Comparison of ENCODE assay signal across 15 cellular contexts in the genomic region with DNA sequence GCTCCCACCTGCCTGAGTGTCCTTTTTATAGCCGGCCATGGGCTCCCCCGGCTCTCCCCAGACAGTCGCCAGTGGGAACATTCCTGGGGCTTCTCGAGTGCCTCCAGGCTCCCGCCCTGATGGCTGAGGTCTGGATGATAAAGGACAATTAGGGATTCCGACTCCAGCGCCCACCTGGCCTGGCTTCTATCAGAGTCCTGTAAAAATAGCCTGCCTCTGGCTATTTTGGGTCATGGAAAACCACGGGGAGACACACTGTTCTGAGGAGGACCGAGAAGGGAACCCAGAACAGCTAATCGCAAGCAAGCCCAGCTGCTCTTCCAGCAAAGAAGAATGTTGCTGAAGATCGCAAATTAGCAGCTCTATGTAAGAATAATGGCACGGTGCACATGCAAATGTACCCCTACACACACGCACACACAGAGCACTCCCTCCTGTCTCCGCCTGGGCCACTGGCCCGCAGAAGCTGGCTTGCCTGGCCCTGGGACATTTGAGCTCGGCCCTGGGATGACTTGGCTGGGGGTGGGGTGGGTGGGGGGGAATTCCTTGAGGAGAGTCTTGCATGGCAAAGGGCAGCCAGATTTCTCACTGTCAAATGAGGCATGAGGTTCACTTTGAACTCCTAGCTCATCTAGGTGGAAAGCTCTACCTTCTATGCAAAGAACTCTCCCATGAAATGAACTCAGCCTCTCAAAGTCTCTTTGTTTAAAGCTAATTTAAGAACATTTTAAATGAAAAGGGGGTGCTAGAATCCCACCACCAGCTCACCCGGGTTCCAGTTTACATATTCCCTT. TPM values are rescaled to one million over a fixed set of nuclear protein-coding genes. Genes with fewer than 3 reads are reported as not detected.
DNase-seq lines count a peak whose midpoint lies in the region; ATAC-seq and TF ChIP-seq lines count a peak whose summit lies in the region.
"Had no signal": no experiment of that assay in that cellular context is flagged by ENCODE, and none has a peak within 500 bp of the region (broad histone marks: within the 10 kb centered on the region; RNA-seq: fewer than 3 reads in every experiment).

No MANE protein-coding gene starts in this region.

- H3K9me3 Mint-ChIP-seq in activated CD4-positive, alpha-beta memory T cell treated with anti-CD3 and anti-CD28 coated beads, Interleukin-2, amount 10 ng/mL, durations not matched to agents 7 days and 5 days = no peaks in the 10 kb centered on the region
- H3K9me3 Mint-ChIP-seq: stimulated activated naive CD8-positive, alpha-beta T cell treated with anti-CD3 and anti-CD28 coated beads, Interleukin-15, amount 100 ng/mL, for 72 hours had no signal

- H2AFZ ChIP-seq in SU-DHL-6 (ENCODE audit: low read depth, low read length, severe bottlenecking) = no peak overlapping the region
- H2AFZ ChIP-seq: parathyroid adenoma had no signal

- TF ChIP-seq POLR2A in vagina (IDR thresholded peaks at IDR 0.05) = no peak

- peak overlapping the region; percentile 18 for H3K4me2 ChIP-seq in SU-DHL-6 (ENCODE audit: low read depth, low read length, poor library complexity, severe bottlenecking)

- CTCF ChIA-PET in activated CD4-positive, alpha-beta memory T cell treated with anti-CD3 and anti-CD28 coated beads, Interleukin-2, amount 10 ng/mL, durations not matched to agents 7 days and 5 days (lab: Charles Lee) = no interaction called here

- no peak for TF ChIP-seq CTCF in SU-DHL-6 (IDR thresholded peaks at IDR 0.05; ENCODE audit: insufficient read depth, low read length, poor library complexity, severe bottlenecking)
- no peak for TF ChIP-seq CTCF in vagina (IDR thresholded peaks at IDR 0.05)

- no peaks in the 10 kb centered on the region for H3K9me3 ChIP-seq in SU-DHL-6 (ENCODE audit: insufficient read depth, low read length)
- H3K9me3 ChIP-seq in skeletal muscle tissue (ENCODE audit: control insufficient read depth in 3 of 3, low read length in 3 of 3) = no peaks in the 10 kb centered on the region
- no peaks in the 10 kb centered on the region for H3K9me3 ChIP-seq in vagina
- H3K9me3 ChIP-seq: lower lobe of right lung, SJSA1 had no signal

- no peak overlapping the region for H3K27ac Mint-ChIP-seq in activated CD4-positive, alpha-beta memory T cell treated with anti-CD3 and anti-CD28 coated beads, Interleukin-2, amount 10 ng/mL, durations not matched to agents 7 days and 5 days
- H3K27ac Mint-ChIP-seq: stimulated activated naive CD8-positive, alpha-beta T cell treated with anti-CD3 and anti-CD28 coated beads, Interleukin-15, amount 100 ng/mL, for 72 hours had no signal

- H3K79me2 ChIP-seq in SU-DHL-6 (ENCODE audit: insufficient read depth, low read length) = no peaks in the 10 kb centered on the region
- H3K79me2 ChIP-seq: parathyroid adenoma had no signal

- no peak for ATAC-seq in HG02610 (IDR thresholded peaks at IDR 0.05; ENCODE audit: unreplicated experiment)
- ATAC-seq: lower lobe of right lung; stimulated activated naive CD8-positive, alpha-beta T cell treated with anti-CD3 and anti-CD28 coated beads, Interleukin-15, amount 100 ng/mL, for 72 hours had no signal

- H4K20me1 ChIP-seq in SU-DHL-6 (ENCODE audit: low read depth, low read length) = no peaks in the 10 kb centered on the region

- H3K27me3 ChIP-seq in H7 (ENCODE audit: control insufficient read depth, insufficient read depth, low read length) (peaks cover 2% of the 10 kb centered on the region), SU-DHL-6 (ENCODE audit: low read length) (no peaks in the 10 kb centered on the region; the same call in 1 of the 2 replicates), skeletal muscle tissue (ENCODE audit: control insufficient read depth in 3 of 3, insufficient read depth in 3 of 3, low read length in 3 of 3) (peaks cover 0 to 8% (median 3%) of the 10 kb centered on the region in 3 donors), vagina (no peaks in the 10 kb centered on the region)
- H3K27me3 ChIP-seq: SJSA1 had no signal

- peaks cover 2% of the 10 kb centered on the region for H3K27me3 Mint-ChIP-seq in activated CD4-positive, alpha-beta memory T cell treated with anti-CD3 and anti-CD28 coated beads, Interleukin-2, amount 10 ng/mL, durations not matched to agents 7 days and 5 days
- H3K27me3 Mint-ChIP-seq: stimulated activated naive CD8-positive, alpha-beta T cell treated with anti-CD3 and anti-CD28 coated beads, Interleukin-15, amount 100 ng/mL, for 72 hours had no signal

- H3K36me3 Mint-ChIP-seq in activated CD4-positive, alpha-beta memory T cell treated with anti-CD3 and anti-CD28 coated beads, Interleukin-2, amount 10 ng/mL, durations not matched to agents 7 days and 5 days (ENCODE audit: low read depth) = no peaks in the 10 kb centered on the region

- H3K27ac ChIP-seq in SU-DHL-6 (ENCODE audit: low read depth, low read length) (no peak overlapping the region), skeletal muscle tissue (ENCODE audit: low read depth, low read length) (peak overlapping the region; percentile 76), vagina (no peak overlapping the region)
- H3K27ac ChIP-seq: lower lobe of right lung, parathyroid adenoma, SJSA1, VCaP had no signal

- H3K4me3 Mint-ChIP-seq in activated CD4-positive, alpha-beta memory T cell treated with anti-CD3 and anti-CD28 coated beads, Interleukin-2, amount 10 ng/mL, durations not matched to agents 7 days and 5 days = no peak overlapping the region
- H3K4me3 Mint-ChIP-seq: stimulated activated naive CD8-positive, alpha-beta T cell treated with anti-CD3 and anti-CD28 coated beads, Interleukin-15, amount 100 ng/mL, for 72 hours had no signal

- intact Hi-C loops in vagina (cut with DNase I) = no loop called here

- H3K36me3 ChIP-seq in H7 (replicated peaks; ENCODE audit: control insufficient read depth, insufficient read depth, low read length) = no peaks in the 10 kb centered on the region
- H3K36me3 ChIP-seq in SU-DHL-6 (ENCODE audit: low read length) = no peaks in the 10 kb centered on the region
- no peaks in the 10 kb centered on the region for H3K36me3 ChIP-seq in skeletal muscle tissue (ENCODE audit: control insufficient read depth in 3 of 3, insufficient read depth in 3 of 3, low read length in 3 of 3)
- no peaks in the 10 kb centered on the region for H3K36me3 ChIP-seq in vagina
- H3K36me3 ChIP-seq: lower lobe of right lung, SJSA1 had no signal

- peaks cover 8% of the 10 kb centered on the region for H3K4me1 Mint-ChIP-seq in activated CD4-positive, alpha-beta memory T cell treated with anti-CD3 and anti-CD28 coated beads, Interleukin-2, amount 10 ng/mL, durations not matched to agents 7 days and 5 days

- no peaks in the 10 kb centered on the region for H3F3A ChIP-seq in SU-DHL-6 (ENCODE audit: insufficient read depth)

- peak; percentile 74 for DNase-seq in H7
- DNase-seq in iPS-NIHi11 (ENCODE audit: low spot score) = peak; percentile 41
- no peak for DNase-seq in vagina (ENCODE audit: extremely low spot score in 2 of 2)
- no peak for DNase-seq in activated CD4-positive, alpha-beta memory T cell treated with anti-CD3 and anti-CD28 coated beads, Interleukin-2, amount 10 ng/mL, durations not matched to agents 7 days and 5 days
- DNase-seq in activated CD8-positive, alpha-beta memory T cell treated with anti-CD3 and anti-CD28 coated beads for 24 hours = no peak
- DNase-seq: effector memory CD4-positive, alpha-beta T cell; lower lobe of right lung; NCI-H1930; stimulated activated naive CD8-positive, alpha-beta T cell treated with anti-CD3 and anti-CD28 coated beads, Interleukin-15, amount 100 ng/mL, for 72 hours had no signal

- H3K9ac ChIP-seq in SU-DHL-6 (ENCODE audit: low read length) = no peak overlapping the region
- peak overlapping the region; percentile 33 to 74 (median 51) for H3K9ac ChIP-seq in skeletal muscle tissue (ENCODE audit: low read depth in 1 of 3, low read length in 3 of 3)
- H3K9ac ChIP-seq: parathyroid adenoma had no signal

- H3K9me2 ChIP-seq in SU-DHL-6 (replicated peaks; ENCODE audit: insufficient read depth, low read length) = no peaks in the 10 kb centered on the region

- POLR2A ChIA-PET in activated CD4-positive, alpha-beta memory T cell treated with anti-CD3 and anti-CD28 coated beads, Interleukin-2, amount 10 ng/mL, durations not matched to agents 7 days and 5 days (lab: Charles Lee) = no interaction called here

- peaks cover 31 to 52% (median 49%) of the 10 kb centered on the region in 3 donors for H3K4me1 ChIP-seq in skeletal muscle tissue (ENCODE audit: control insufficient read depth in 3 of 3, insufficient read depth in 3 of 3, low read length in 3 of 3)
- no peaks in the 10 kb centered on the region for H3K4me1 ChIP-seq in vagina
- H3K4me1 ChIP-seq: parathyroid adenoma had no signal

- H3K4me3 ChIP-seq in H7 (ENCODE audit: insufficient read depth, low read depth, low read length) = no peak overlapping the region
- H3K4me3 ChIP-seq in SU-DHL-6 (ENCODE audit: insufficient read depth, low read length, poor library complexity, severe bottlenecking) = no peak overlapping the region
- H3K4me3 ChIP-seq in skeletal muscle tissue (ENCODE audit: low read length in 3 of 3) = peak overlapping the region in 2 of 3 donors; percentile 39 to 49
- H3K4me3 ChIP-seq in vagina = no peak overlapping the region
- H3K4me3 ChIP-seq: lower lobe of right lung, SJSA1 had no signal

RNA-seq across cellular contexts. Expression of a gene that starts 55.3 kb away (rescaled TPM):
- total RNA-seq in H7 (2014; rRNA removed; shearing (Covaris generic)) = 8.2 and 14.2 TPM in 2 replicates
- total RNA-seq in skeletal muscle tissue = not detected
- total RNA-seq in vagina = not detected
- total RNA-seq in activated CD4-positive, alpha-beta memory T cell treated with anti-CD3 and anti-CD28 coated beads, Interleukin-2, amount 10 ng/mL, durations not matched to agents 7 days and 5 days = not detected
- total RNA-seq: lower lobe of right lung, SJSA1 had no signal

Comparison
In these comparisons a context has a peak if more than half of its experiments do, and no peak if none do; other contexts are left out.
1. DNase-seq: peak in H7 (single experiment) and iPS-NIHi11 (single experiment); none in vagina (0 of 2), activated CD4-positive, alpha-beta memory T cell treated with anti-CD3 and anti-CD28 coated beads, Interleukin-2, amount 10 ng/mL, durations not matched to agents 7 days and 5 days (single experiment) and activated CD8-positive, alpha-beta memory T cell treated with anti-CD3 and anti-CD28 coated beads for 24 hours (single experiment).
2. H3K4me3 ChIP-seq: peak in skeletal muscle tissue (2 of 3); none in H7 (single experiment), SU-DHL-6 (single experiment) and vagina (0 of 2).